8 cellular contexts compared by ENCODE assay signal in the genomic region with DNA sequence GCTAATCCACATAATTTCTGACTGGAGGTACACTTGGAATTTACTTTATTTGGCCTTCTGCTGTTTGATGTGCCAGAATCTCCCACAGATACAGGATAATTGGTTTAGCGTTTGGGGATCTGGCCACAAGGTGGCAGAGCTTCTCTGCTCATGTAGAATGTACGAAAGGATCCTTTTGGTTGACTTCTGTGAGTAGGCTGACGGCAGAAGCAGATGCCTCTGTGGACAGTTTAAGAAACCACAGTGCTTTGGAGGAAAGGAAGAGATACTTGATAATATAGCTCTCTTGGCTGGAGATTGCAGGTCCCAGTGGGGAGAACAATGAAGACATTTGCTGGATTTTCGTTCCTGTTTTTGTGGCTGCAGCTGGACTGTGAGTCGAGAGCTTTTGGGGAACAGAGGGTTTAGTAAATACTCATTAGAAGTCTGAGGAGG.
DNase-seq lines count a peak whose midpoint lies in the region; ATAC-seq and TF ChIP-seq lines count a peak whose summit lies in the region.

No MANE protein-coding gene starts in this region.

- H3K4me1 Mint-ChIP-seq in activated T-cell treated with anti-CD3 and anti-CD28 coated beads, Interleukin-2, amount 50 U/mL, for 4 hours (ENCODE audit: low read depth): peaks cover 7% of the 10 kb centered on the region

- no peaks in the 10 kb centered on the region for H3K9me2 ChIP-seq in OCI-LY7 (ENCODE audit: insufficient read depth, low read length)

- DNase-seq in G401 (ENCODE audit: low spot score) (peak; percentile 42), OCI-LY7 (ENCODE audit: low spot score) (peak; percentile 43), foreskin melanocyte (peak; percentile 17), putamen (ENCODE audit: low spot score) (peak; percentile 48), cortex of kidney (lab: John Stamatoyannopoulos, UW) (no peak)
- peak; percentile 31 for DNase-seq in activated T-cell treated with anti-CD3 and anti-CD28 coated beads, Interleukin-2, amount 50 U/mL, for 4 hours

- intact Hi-C loops in OCI-LY7 (cut with micrococcal nuclease; ENCODE audit: unreplicated experiment): no loop called here

- no peaks in the 10 kb centered on the region for H3K9me3 Mint-ChIP-seq in activated T-cell treated with anti-CD3 and anti-CD28 coated beads, Interleukin-2, amount 50 U/mL, for 4 hours

- peak; percentile 89 for TF ChIP-seq CTCF in OCI-LY7 (conservative IDR thresholded peaks at IDR 0.05; ENCODE audit: low read length)

- peak; percentile 54 for ATAC-seq in HG02798 (IDR thresholded peaks at IDR 0.05; ENCODE audit: poor library complexity, unreplicated experiment)
- ATAC-seq in activated T-cell treated with anti-CD3 and anti-CD28 coated beads, Interleukin-2, amount 50 U/mL, for 4 hours: peak; percentile 79 to 90
- ATAC-seq in HG03039 (IDR thresholded peaks at IDR 0.05; ENCODE audit: unreplicated experiment): no peak

- H4K20me1 ChIP-seq in OCI-LY7 (ENCODE audit: insufficient read depth, low read length): no peaks in the 10 kb centered on the region

- no peak overlapping the region for H3K27ac ChIP-seq in OCI-LY7 (ENCODE audit: low read depth, low read length, poor library complexity, severe bottlenecking)

- H3K9me3 ChIP-seq in OCI-LY7 (ENCODE audit: low read length): no peaks in the 10 kb centered on the region

- peaks cover 5% of the 10 kb centered on the region for H3K27me3 Mint-ChIP-seq in activated T-cell treated with anti-CD3 and anti-CD28 coated beads, Interleukin-2, amount 50 U/mL, for 4 hours (ENCODE audit: low read depth)

- no peaks in the 10 kb centered on the region for H3K36me3 Mint-ChIP-seq in activated T-cell treated with anti-CD3 and anti-CD28 coated beads, Interleukin-2, amount 50 U/mL, for 4 hours (ENCODE audit: insufficient read depth)

- H2AFZ ChIP-seq in OCI-LY7 (ENCODE audit: low read length): no peak overlapping the region

- no peaks in the 10 kb centered on the region for H3K4me1 ChIP-seq in OCI-LY7 (ENCODE audit: insufficient read depth, low read length, poor library complexity, severe bottlenecking)

- CTCF ChIA-PET in OCI-LY7 (lab: Charles Lee; ENCODE audit: unreplicated experiment): no interaction called here

- no peak overlapping the region for H3K4me3 ChIP-seq in OCI-LY7 (ENCODE audit: low read depth, low read length, poor library complexity, severe bottlenecking)

- peak overlapping the region; percentile 70 for H3K4me3 Mint-ChIP-seq in activated T-cell treated with anti-CD3 and anti-CD28 coated beads, Interleukin-2, amount 50 U/mL, for 4 hours

- H3K36me3 ChIP-seq in OCI-LY7 (ENCODE audit: insufficient read depth, low read length): no peaks in the 10 kb centered on the region

- no peak overlapping the region for H3K4me2 ChIP-seq in OCI-LY7 (ENCODE audit: low read length)

- POLR2A ChIA-PET in OCI-LY7 (lab: Charles Lee): interaction anchor here (1.2 kb wide), 1 partner anchor 45 kb away, joined by 3 read pairs; no protein-coding TSS in a partner anchor

- H3K79me2 ChIP-seq in OCI-LY7 (ENCODE audit: insufficient read depth, low read depth, low read length): no peaks in the 10 kb centered on the region

- in situ Hi-C loops in G401 (cut with HindIII; ENCODE audit: low sequenced_read_pairs): no loop called here

- no TSS peak for BruUV-seq in OCI-LY7 (replicated peaks; lab: Mats Ljungman, UMichigan)
